In the genomic region with DNA sequence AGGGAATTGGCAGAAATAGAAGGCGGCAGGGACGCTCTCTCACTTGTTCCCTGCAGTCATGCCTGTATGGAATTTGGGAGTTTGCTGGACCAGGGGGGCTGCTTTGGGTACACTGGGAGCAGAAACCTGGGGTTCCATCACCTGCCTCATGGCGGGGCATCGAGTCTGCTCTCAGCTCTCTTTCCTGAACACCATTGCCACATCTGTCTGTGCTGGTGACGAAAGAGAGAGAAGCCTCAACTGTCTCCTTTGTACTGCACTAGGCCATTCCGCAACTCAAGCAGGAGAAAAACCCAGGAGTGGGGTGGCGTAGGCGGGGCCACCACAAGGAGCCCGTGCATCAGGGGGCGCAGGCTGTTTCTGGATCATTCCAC, we compare ENCODE assay signal across 1 cellular context.
TF ChIP-seq lines count a peak whose summit lies in the region.

No MANE protein-coding gene starts in this region.

TF ChIP-seq in H1, 55 proteins besides CTCF, POLR2A, EP300 and RAD21:
- TF ChIP-seq RNF2 (IDR thresholded peaks at IDR 0.05; ENCODE audit: borderline replicate concordance, low read depth, low read length, missing control alignments, poor library complexity, severe bottlenecking): no peak
- TF ChIP-seq KDM4A (IDR thresholded peaks at IDR 0.05; ENCODE audit: low read depth, low read length, severe bottlenecking): no peak
- TF ChIP-seq CEBPB (IDR thresholded peaks at IDR 0.05; ENCODE audit: low read depth, low read length): 0 out of 2 replicates have a peak, but pooled peaks have one; percentile 27
- no peak for TF ChIP-seq SRF (IDR thresholded peaks at IDR 0.05; ENCODE audit: low read depth, low read length)
- TF ChIP-seq SIX5 (IDR thresholded peaks at IDR 0.05; ENCODE audit: low read depth, low read length): no peak
